Comparison of ENCODE assay signal across 17 cellular contexts in genomic region chr11:121889168-121889567, GRCh38.
"Had no signal": no experiment of that assay in that cellular context is flagged by ENCODE, and none has a peak within 500 bp of the region (broad histone marks: within the 10 kb centered on the region; RNA-seq: fewer than 3 reads in every experiment).

No MANE protein-coding gene starts in this region.

- H3K27me3 Mint-ChIP-seq: central memory CD8-positive, alpha-beta T cell; stimulated activated naive CD8-positive, alpha-beta T cell treated with anti-CD3 and anti-CD28 coated beads, Interleukin-15, amount 100 ng/mL, for 72 hours had no signal

- H3K36me3 ChIP-seq: heart right ventricle, sigmoid colon, thoracic aorta had no signal

- H3K4me1 Mint-ChIP-seq: activated naive CD4-positive, alpha-beta T cell treated with anti-CD3 and anti-CD28 coated beads, Interleukin-2, amount 50 U/mL, for 24 hours; central memory CD8-positive, alpha-beta T cell; stimulated activated naive CD8-positive, alpha-beta T cell treated with anti-CD3 and anti-CD28 coated beads, Interleukin-15, amount 100 ng/mL, for 72 hours had no signal

- ATAC-seq: activated CD4-positive, CD25-positive, alpha-beta regulatory T cell treated with anti-CD3 and anti-CD28 coated beads, Interleukin-2, amount 50 U/mL, for 24 hours; body of pancreas; heart right ventricle; left ventricle myocardium superior; stimulated activated naive CD8-positive, alpha-beta T cell treated with anti-CD3 and anti-CD28 coated beads, Interleukin-15, amount 100 ng/mL, for 72 hours had no signal

- H3K27me3 ChIP-seq: body of pancreas, heart right ventricle, sigmoid colon had no signal

- H3K4me3 ChIP-seq: body of pancreas, heart right ventricle, sigmoid colon, thoracic aorta had no signal

- H3K27ac ChIP-seq: body of pancreas, epithelial cell of prostate, heart right ventricle, sigmoid colon had no signal

- H3K9me3 ChIP-seq: body of pancreas, heart right ventricle, sigmoid colon, thoracic aorta had no signal

- H3K36me3 Mint-ChIP-seq: activated naive CD4-positive, alpha-beta T cell treated with anti-CD3 and anti-CD28 coated beads, Interleukin-2, amount 50 U/mL, for 24 hours had no signal

- DNase-seq: activated CD4-positive, alpha-beta T cell treated with anti-CD3 and anti-CD28 coated beads, Interleukin-2, amount 50 U/mL, for 4 hours; activated effector memory CD4-positive, alpha-beta T cell treated with Interleukin-2 at 50 U/mL for 16 hours; activated T-cell treated with anti-CD3 and anti-CD28 coated beads, Interleukin-2, amount 50 U/mL, for 1 hour; body of pancreas; effector memory CD4-positive, alpha-beta T cell; heart right ventricle; kidney; left ventricle myocardium superior; sigmoid colon; stimulated activated CD4-positive, alpha-beta T cell treated with anti-CD3 and anti-CD28 coated beads, Interleukin-4, amount 100 ng/mL, for 24 hours; stimulated activated naive CD8-positive, alpha-beta T cell treated with anti-CD3 and anti-CD28 coated beads, Interleukin-15, amount 100 ng/mL, for 72 hours had no signal

- H3K4me1 ChIP-seq: body of pancreas had no signal

- H3K4me3 Mint-ChIP-seq: activated naive CD4-positive, alpha-beta T cell treated with anti-CD3 and anti-CD28 coated beads, Interleukin-2, amount 50 U/mL, for 24 hours; central memory CD8-positive, alpha-beta T cell; stimulated activated naive CD8-positive, alpha-beta T cell treated with anti-CD3 and anti-CD28 coated beads, Interleukin-15, amount 100 ng/mL, for 72 hours; T-helper 2 cell treated with Interferon-gamma antibody and Interleukin-4, amounts not matched to agents 5 μg/mL and 100 μg/mL, for 36 hours had no signal

- H3K27ac Mint-ChIP-seq: activated naive CD4-positive, alpha-beta T cell treated with anti-CD3 and anti-CD28 coated beads, Interleukin-2, amount 50 U/mL, for 24 hours; stimulated activated naive CD8-positive, alpha-beta T cell treated with anti-CD3 and anti-CD28 coated beads, Interleukin-15, amount 100 ng/mL, for 72 hours; T-helper 2 cell treated with Interferon-gamma antibody and Interleukin-4, amounts not matched to agents 5 μg/mL and 100 μg/mL, for 36 hours had no signal
